ENCODE assay signal across 13 cellular contexts in the genomic region with DNA sequence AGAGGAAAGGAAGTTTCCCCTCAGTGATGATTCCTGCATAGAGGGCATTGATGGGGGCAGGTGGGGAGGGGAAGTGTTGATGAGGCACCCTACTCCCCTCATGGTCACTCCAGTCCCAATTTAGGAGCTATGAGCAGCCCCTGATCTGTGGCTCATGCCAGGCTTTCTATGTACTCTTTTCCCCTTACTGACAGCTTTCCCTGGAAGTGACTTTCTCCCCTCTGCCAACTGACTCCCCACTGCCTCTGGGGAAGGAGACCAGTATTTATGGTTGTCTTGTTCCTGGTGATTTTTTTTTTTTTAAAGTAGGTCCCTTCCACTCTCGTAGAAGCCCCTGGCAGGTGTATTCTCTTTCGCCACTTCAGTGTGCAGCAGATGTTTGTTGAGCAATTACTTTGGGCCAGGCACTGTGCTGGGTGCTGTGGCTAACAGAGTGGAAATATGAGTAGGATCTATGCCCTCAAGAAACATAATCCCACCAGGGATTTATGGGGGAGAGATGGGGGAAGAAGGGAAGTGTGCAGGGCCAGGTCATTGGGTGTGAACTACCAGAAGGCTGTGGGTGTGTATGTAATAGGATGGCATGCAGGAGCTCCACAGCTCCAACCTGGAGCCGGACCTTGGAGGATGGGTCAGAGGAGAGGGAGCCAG.
DNase-seq lines count a peak whose midpoint lies in the region; ATAC-seq and TF ChIP-seq lines count a peak whose summit lies in the region.
"Had no signal": no experiment of that assay in that cellular context is flagged by ENCODE, and none has a peak within 500 bp of the region (broad histone marks: within the 10 kb centered on the region; RNA-seq: fewer than 3 reads in every experiment).

No MANE protein-coding gene starts in this region.

- H3K36me3 ChIP-seq in subcutaneous abdominal adipose tissue (ENCODE audit: control insufficient read depth in 5 of 5, insufficient read depth in 5 of 5, low read length in 5 of 5), result peaks cover 0 to 3% (median 0%) of the 10 kb centered on the region in 5 donors

- H3K27ac ChIP-seq in subcutaneous abdominal adipose tissue (ENCODE audit: low read depth, low read length), result peak overlapping the region; percentile 74
- H3K27ac ChIP-seq: 22Rv1 had no signal

- peak overlapping the region; percentile 86 for H3K4me3 ChIP-seq in WI38 (ENCODE audit: low read depth, low read length)
- H3K4me3 ChIP-seq in subcutaneous abdominal adipose tissue (ENCODE audit: low read depth in 1 of 5, low read length in 5 of 5), result peak overlapping the region; percentile 84 to 90 (median 86)

- ATAC-seq in HG02938 (IDR thresholded peaks at IDR 0.05; ENCODE audit: unreplicated experiment), result no peak
- ATAC-seq in GM21619 (IDR thresholded peaks at IDR 0.05; ENCODE audit: unreplicated experiment), result no peak
- ATAC-seq: T-helper 17 cell had no signal

- peak; percentile 22 for DNase-seq in DMS 273 (lab: John Stamatoyannopoulos, UW; ENCODE audit: unreplicated experiment)
- DNase-seq in DMS 273 treated with DMSO at 0.1 percent for 48 hours (lab: John Stamatoyannopoulos, UW), result no peak
- DNase-seq in left kidney (ENCODE audit: low read depth, low spot score), result peak; percentile 59
- DNase-seq in GF-D8 (lab: John Stamatoyannopoulos, UW), result no peak
- DNase-seq: hippocampal formation, NCI-H510A, retina, T-helper 17 cell had no signal

- TF ChIP-seq CTCF in WI38 (IDR thresholded peaks at IDR 0.05; ENCODE audit: low read depth, low read length), result no peak

- H3K27me3 ChIP-seq in subcutaneous abdominal adipose tissue (ENCODE audit: control insufficient read depth in 5 of 5, insufficient read depth in 4 of 5, low read length in 5 of 5), result no peaks in the 10 kb centered on the region

- H3K9me3 ChIP-seq in subcutaneous abdominal adipose tissue (ENCODE audit: control insufficient read depth in 5 of 5, low read length in 5 of 5), result no peaks in the 10 kb centered on the region

- peak overlapping the region in 4 of 5 donors; percentile 11 to 79 (median 68) for H3K9ac ChIP-seq in subcutaneous abdominal adipose tissue (ENCODE audit: low read length in 5 of 5)

- H3K4me1 ChIP-seq in subcutaneous abdominal adipose tissue (ENCODE audit: control insufficient read depth in 5 of 5, insufficient read depth in 5 of 5, low read length in 5 of 5), result peaks cover 3 to 77% (median 69%) of the 10 kb centered on the region in 5 donors

Comparison
In these comparisons a context has a peak if more than half of its experiments do, and no peak if none do; other contexts are left out.
1. DNase-seq: peak in DMS 273 (single experiment) and left kidney (single experiment); none in DMS 273 treated with DMSO at 0.1 percent for 48 hours (single experiment) and GF-D8 (single experiment).